ENCODE assay signal across 18 cellular contexts in the genomic region with DNA sequence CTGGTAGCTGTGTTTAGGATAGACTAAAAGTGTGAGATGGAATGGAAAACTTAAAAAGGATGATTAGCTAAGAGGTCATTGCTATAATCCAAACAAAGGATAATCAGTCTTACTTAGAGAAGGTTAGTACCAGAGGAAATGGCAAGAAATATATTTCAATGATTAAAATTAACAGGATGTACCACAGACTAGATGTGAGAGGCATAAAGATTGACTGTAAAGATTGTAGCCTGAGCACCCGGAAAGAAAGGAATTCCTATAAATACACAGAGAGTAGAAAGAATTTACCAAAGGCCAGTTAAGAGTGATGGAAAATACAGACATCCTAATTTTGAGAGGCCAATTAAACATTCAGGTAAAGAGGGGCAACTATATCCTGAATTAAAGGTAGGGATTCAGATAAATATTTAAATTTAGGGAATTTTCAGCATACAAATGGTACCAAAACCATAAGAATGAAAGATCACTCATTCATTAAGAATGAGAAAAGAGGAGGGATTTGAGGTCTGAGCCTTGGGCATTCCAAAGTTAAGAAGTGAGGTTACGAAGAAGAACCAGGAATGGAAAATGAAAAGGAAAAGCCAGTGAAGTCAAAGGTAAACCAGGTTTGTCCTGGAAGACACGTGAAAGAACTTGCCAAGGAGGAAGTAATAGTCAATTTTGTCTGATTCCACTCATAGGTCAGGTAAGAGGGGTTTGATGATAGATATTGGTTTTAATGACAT. TPM values are rescaled to one million over a fixed set of nuclear protein-coding genes. Genes with fewer than 3 reads are reported as not detected.
DNase-seq lines count a peak whose midpoint lies in the region; ATAC-seq, FAIRE-seq and TF ChIP-seq lines count a peak whose summit lies in the region.
"Had no signal": no experiment of that assay in that cellular context is flagged by ENCODE, and none has a peak within 500 bp of the region (broad histone marks: within the 10 kb centered on the region; RNA-seq: fewer than 3 reads in every experiment).

No MANE protein-coding gene starts in this region.

- DNase-seq in GM19239 (ENCODE audit: insufficient read length, low spot score) (no peak), fibroblast of villous mesenchyme (ENCODE audit: low read depth) (peak; percentile 48), left lobe of liver (ENCODE audit: low spot score) (no peak), NCI-H510A (lab: John Stamatoyannopoulos, UW) (no peak)
- DNase-seq in activated effector memory CD4-positive, alpha-beta T cell treated with Interleukin-2 at 50 U/mL for 16 hours = no peak
- DNase-seq: activated B cell treated with CpG ODN at 0.5 μM for 24 hours; adrenal gland; islet precursor cell; mesendoderm; NCI-H1105; occipital lobe; stimulated activated naive CD4-positive, alpha-beta T cell had no signal

- peak overlapping the region; percentile 94 for H3K27ac ChIP-seq in OCI-LY3 (ENCODE audit: low read length)
- H3K27ac ChIP-seq: C4-2B, epithelial cell of prostate had no signal

- H3K4me1 ChIP-seq in OCI-LY3 (ENCODE audit: low read length) = peaks cover 57% of the 10 kb centered on the region

- H3K4me3 ChIP-seq in OCI-LY3 (ENCODE audit: low read length) = peak overlapping the region; percentile 55
- no peak overlapping the region for H3K4me3 ChIP-seq in fibroblast of villous mesenchyme (ENCODE audit: low read depth, low read length)
- H3K4me3 ChIP-seq: adrenal gland had no signal

- no peaks in the 10 kb centered on the region for H3K27me3 ChIP-seq in OCI-LY3 (ENCODE audit: low read depth, low read length)
- H3K27me3 ChIP-seq: adrenal gland had no signal

- no peak for ATAC-seq in stimulated activated memory B cell treated with anti-CD40 and anti-IgM and Interleukin-4, amounts not matched to agents 10 μg/mL and 1 μg/mL and 100 μg/mL, for 72 hours
- ATAC-seq in left lobe of liver = no peak

- no peaks in the 10 kb centered on the region for H3K36me3 Mint-ChIP-seq in stimulated activated memory B cell treated with anti-CD40 and anti-IgM and Interleukin-4, amounts not matched to agents 10 μg/mL and 1 μg/mL and 100 μg/mL, for 72 hours
- H3K36me3 Mint-ChIP-seq: IgD-negative memory B cell had no signal

- H3K4me3 Mint-ChIP-seq in stimulated activated memory B cell treated with anti-CD40 and anti-IgM and Interleukin-4, amounts not matched to agents 10 μg/mL and 1 μg/mL and 100 μg/mL, for 72 hours = peak overlapping the region; percentile 5
- H3K4me3 Mint-ChIP-seq: IgD-negative memory B cell had no signal

- H4K20me1 ChIP-seq in OCI-LY3 (ENCODE audit: insufficient read depth, low read length) = no peaks in the 10 kb centered on the region

- peaks cover 33% of the 10 kb centered on the region for H3K4me1 Mint-ChIP-seq in stimulated activated memory B cell treated with anti-CD40 and anti-IgM and Interleukin-4, amounts not matched to agents 10 μg/mL and 1 μg/mL and 100 μg/mL, for 72 hours

- no peak overlapping the region for H2AFZ ChIP-seq in OCI-LY3 (ENCODE audit: low read depth, low read length)

- FAIRE-seq in GM19239 (lab: Jason Lieb, UNC) = peak; percentile 83

- H3K9me3 ChIP-seq in OCI-LY3 (ENCODE audit: insufficient read depth, low read length) = no peaks in the 10 kb centered on the region
- H3K9me3 ChIP-seq: adrenal gland had no signal

- H3K27ac Mint-ChIP-seq in stimulated activated memory B cell treated with anti-CD40 and anti-IgM and Interleukin-4, amounts not matched to agents 10 μg/mL and 1 μg/mL and 100 μg/mL, for 72 hours = no peak overlapping the region

- no peaks in the 10 kb centered on the region for H3K79me2 ChIP-seq in OCI-LY3 (ENCODE audit: low read length)

- TF ChIP-seq CTCF in OCI-LY3 (IDR thresholded peaks at IDR 0.05; ENCODE audit: low read depth, low read length) (no peak), fibroblast of villous mesenchyme (IDR thresholded peaks at IDR 0.05; ENCODE audit: insufficient read depth, low read depth, low read length) (no peak)

- no peaks in the 10 kb centered on the region for H3K9me3 Mint-ChIP-seq in stimulated activated memory B cell treated with anti-CD40 and anti-IgM and Interleukin-4, amounts not matched to agents 10 μg/mL and 1 μg/mL and 100 μg/mL, for 72 hours
- H3K9me3 Mint-ChIP-seq: activated B cell treated with CpG ODN at 0.5 μM for 24 hours had no signal

- peaks cover 27% of the 10 kb centered on the region for H3K27me3 Mint-ChIP-seq in stimulated activated memory B cell treated with anti-CD40 and anti-IgM and Interleukin-4, amounts not matched to agents 10 μg/mL and 1 μg/mL and 100 μg/mL, for 72 hours
- H3K27me3 Mint-ChIP-seq: activated B cell treated with CpG ODN at 0.5 μM for 24 hours had no signal

- peak overlapping the region; percentile 72 for H3K9ac ChIP-seq in OCI-LY3 (ENCODE audit: low read length)

- H3K36me3 ChIP-seq in OCI-LY3 (replicated peaks; ENCODE audit: low read depth, low read length) = no peaks in the 10 kb centered on the region
- H3K36me3 ChIP-seq: adrenal gland had no signal

- H3K4me2 ChIP-seq in OCI-LY3 (ENCODE audit: low read length) = peak overlapping the region; percentile 84

RNA-seq across cellular contexts. Expression of a gene that starts 46.4 kb away (rescaled TPM):
- total RNA-seq in fibroblast of villous mesenchyme (0.32 TPM in 1 of 2 replicates, not detected in the other), left lobe of liver (3.1 TPM)
- total RNA-seq: Daoy had no signal
